16 cellular contexts compared by ENCODE assay signal in the genomic region with DNA sequence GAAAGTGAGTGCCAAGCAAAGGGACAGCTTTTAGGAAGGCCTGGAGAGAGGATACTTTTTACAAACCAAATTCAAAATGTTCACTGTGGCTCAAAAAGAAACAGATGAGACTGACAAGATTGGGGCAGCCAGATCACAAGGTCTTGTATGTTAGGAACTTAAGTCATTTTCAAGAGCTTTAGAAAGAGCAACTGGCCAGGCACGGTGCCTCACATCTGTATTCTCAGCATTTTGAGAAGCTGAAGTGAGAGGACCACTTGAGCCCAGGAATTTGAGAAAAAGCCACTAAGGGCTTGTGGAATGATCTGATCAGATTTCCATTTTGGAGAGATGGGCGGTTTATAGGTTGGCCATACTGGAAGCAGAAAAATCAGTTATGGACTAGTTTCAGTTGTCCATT. TPM values are rescaled to one million over a fixed set of nuclear protein-coding genes. Genes with fewer than 3 reads are reported as not detected.
DNase-seq lines count a peak whose midpoint lies in the region; ATAC-seq, FAIRE-seq and TF ChIP-seq lines count a peak whose summit lies in the region.
"Had no signal": no experiment of that assay in that cellular context is flagged by ENCODE, and none has a peak within 500 bp of the region (broad histone marks: within the 10 kb centered on the region; RNA-seq: fewer than 3 reads in every experiment).

No MANE protein-coding gene starts in this region.

- ATAC-seq in HCT116 (no peak), body of pancreas (no peak), HepG2 (peak; percentile 15; the same call in 1 of the 3 replicates)

- TF ChIP-seq POLR2A in HCT116 (IDR thresholded peaks at IDR 0.05; ENCODE audit: borderline replicate concordance, extremely low read depth, insufficient read depth, insufficient read length) (no peak), body of pancreas (IDR thresholded peaks at IDR 0.05) (no peak), HepG2 (IDR thresholded peaks at IDR 0.05; ENCODE audit: insufficient read depth in 1 of 2, low read depth in 2 of 2, low read length in 2 of 2) (no peak)

- H3K27ac ChIP-seq in HCT116 (ENCODE audit: low read depth, low read length), result no peak overlapping the region
- H3K27ac ChIP-seq in body of pancreas, result peak overlapping the region; percentile 42 to 63 (median 54)
- H3K27ac ChIP-seq in HepG2 (ENCODE audit: extremely low read length, insufficient read depth, low read length), result peak overlapping the region; percentile 11
- H3K27ac ChIP-seq: ascending aorta, RWPE1 had no signal

- H3K9me2 ChIP-seq in HCT116 (ENCODE audit: insufficient read depth), result no peaks in the 10 kb centered on the region

- POLR2A ChIA-PET in HCT116 (lab: Charles Lee), result interaction anchor here (1.0 kb wide), 1 partner anchor 17 kb away, joined by 5 read pairs; a partner anchor contains a TSS
- POLR2A ChIA-PET in HepG2 (lab: Yijun Ruan, JAX), result no interaction called here

- no peaks in the 10 kb centered on the region for H3K27me3 ChIP-seq in HCT116 (ENCODE audit: insufficient read depth, low read length)
- no peaks in the 10 kb centered on the region for H3K27me3 ChIP-seq in body of pancreas
- no peaks in the 10 kb centered on the region for H3K27me3 ChIP-seq in HepG2 (ENCODE audit: control insufficient read depth in 1 of 2, insufficient read depth in 2 of 2, low read length in 2 of 2)
- H3K27me3 ChIP-seq: ascending aorta had no signal

- no peaks in the 10 kb centered on the region for H3K9me3 ChIP-seq in HCT116 (ENCODE audit: control insufficient read depth in 1 of 2, insufficient read depth in 1 of 2, low read depth in 1 of 2, low read length in 2 of 2)
- H3K9me3 ChIP-seq in body of pancreas, result no peaks in the 10 kb centered on the region
- H3K9me3 ChIP-seq in HepG2 (ENCODE audit: low read length), result no peaks in the 10 kb centered on the region
- H3K9me3 ChIP-seq: ascending aorta had no signal

- TF ChIP-seq RAD21 in HCT116 (IDR thresholded peaks at IDR 0.05; ENCODE audit: low read depth) (no peak), HepG2 (CRISPR knock-in tag; IDR thresholded peaks at IDR 0.05) (no peak)

- H4K20me1 ChIP-seq in HCT116 (ENCODE audit: insufficient read depth), result peaks cover 18% of the 10 kb centered on the region
- H4K20me1 ChIP-seq in HepG2 (ENCODE audit: insufficient read depth, low read length), result peaks cover 38% of the 10 kb centered on the region; the same call in 1 of the 2 replicates

- no peaks in the 10 kb centered on the region for H3K9me3 Mint-ChIP-seq in progenitor cell of endocrine pancreas (ENCODE audit: low read depth)
- H3K9me3 Mint-ChIP-seq: activated naive CD4-positive, alpha-beta T cell treated with anti-CD3 and anti-CD28 coated beads, Interleukin-2, amount 10 ng/mL, durations not matched to agents 7 days and 5 days had no signal

- peaks cover 5% of the 10 kb centered on the region for H3K36me3 Mint-ChIP-seq in progenitor cell of endocrine pancreas (ENCODE audit: insufficient read depth)

- H2AFZ ChIP-seq in HCT116 (ENCODE audit: low read depth, low read length, poor library complexity, severe bottlenecking) (no peak overlapping the region), HepG2 (ENCODE audit: low read length) (no peak overlapping the region)

- TF ChIP-seq EP300 in HepG2 (IDR thresholded peaks at IDR 0.05; ENCODE audit: low read depth in 2 of 2, low read length in 2 of 2) (no peak), HepG2 (CRISPR knock-in tag; IDR thresholded peaks at IDR 0.05; ENCODE audit: borderline replicate concordance) (no peak)

- RAD21 ChIA-PET in HCT116 (lab: Charles Lee; ENCODE audit: low non-redundant PET in 1 of 2, low total read pairs in 2 of 2, uncharacterized antibody in 2 of 2, unreplicated experiment in 2 of 2), result no interaction called here

- DNase-seq in HCT116 (ENCODE audit: low read depth, low spot score), result no peak
- no peak for DNase-seq in body of pancreas
- no peak for DNase-seq in HepG2 (ENCODE audit: low spot score)
- no peak for DNase-seq in progenitor cell of endocrine pancreas (ENCODE audit: low spot score, unreplicated experiment)
- DNase-seq in NCI-H2227 (lab: John Stamatoyannopoulos, UW; ENCODE audit: unreplicated experiment), result no peak
- no peak for DNase-seq in HTR-8/SVneo (ENCODE audit: insufficient read length, low spot score)
- no peak for DNase-seq in NCI-H748 treated with DMSO at 0.1 percent for 48 hours (lab: John Stamatoyannopoulos, UW)
- DNase-seq: activated CD4-positive, alpha-beta T cell treated with anti-CD3 and anti-CD28 coated beads for 48 hours; activated naive CD4-positive, alpha-beta T cell treated with anti-CD3 and anti-CD28 coated beads, Interleukin-2, amount 10 ng/mL, durations not matched to agents 7 days and 5 days; NCI-H146; NCI-H226; stimulated activated CD4-positive, alpha-beta T cell treated with anti-CD3 and anti-CD28 coated beads, Interleukin-4, amount 100 ng/mL, for 24 hours had no signal

- TF ChIP-seq CTCF in HCT116 (IDR thresholded peaks at IDR 0.05 in 2 of 3, conservative IDR thresholded peaks at IDR 0.05 in 1 of 3; ENCODE audit: borderline replicate concordance in 1 of 3, insufficient read depth in 1 of 3, low read depth in 2 of 3, low read length in 2 of 3) (no peak), body of pancreas (IDR thresholded peaks at IDR 0.05) (no peak), HepG2 (CRISPR knock-in tag; IDR thresholded peaks at IDR 0.05) (no peak), progenitor cell of endocrine pancreas (IDR thresholded peaks at IDR 0.05; ENCODE audit: unreplicated experiment) (no peak)

- no peak overlapping the region for H3K4me3 Mint-ChIP-seq in progenitor cell of endocrine pancreas (ENCODE audit: low read depth)
- H3K4me3 Mint-ChIP-seq: activated naive CD4-positive, alpha-beta T cell treated with anti-CD3 and anti-CD28 coated beads, Interleukin-2, amount 10 ng/mL, durations not matched to agents 7 days and 5 days had no signal

- CTCF ChIA-PET in HCT116 (lab: Charles Lee), result no interaction called here
- CTCF ChIA-PET in HepG2 (lab: Yijun Ruan, JAX; ENCODE audit: low intra/inter-chr PET ratio, low total read pairs), result no interaction called here

- H3K36me3 ChIP-seq in HCT116 (ENCODE audit: control insufficient read depth in 1 of 2, insufficient read depth in 2 of 2, low read length in 2 of 2) (no peaks in the 10 kb centered on the region), body of pancreas (replicated peaks in 1 of 2; ENCODE audit: insufficient read depth in 1 of 2, low read depth in 2 of 2) (no peaks in the 10 kb centered on the region), HepG2 (replicated peaks in 1 of 2; ENCODE audit: control insufficient read depth in 1 of 2, insufficient read depth in 2 of 2, low read length in 2 of 2) (peaks cover 2 to 4% of the 10 kb centered on the region in 2 experiments; a peak in 4 of 5 replicates)
- H3K36me3 ChIP-seq: ascending aorta had no signal

- WGBS in body of pancreas, 2 donors, result 74 to 80% methylated on average over 2 of the region's 2 CpGs
- 84% methylated on average over 2 of the region's 2 CpGs for WGBS in HepG2 (ENCODE audit: low lambda C conversion rate)

- BruUV-seq in HCT116 (replicated peaks; lab: Mats Ljungman, UMichigan), result TSS peak; percentile 15
- BruUV-seq in HepG2 (replicated peaks; lab: Mats Ljungman, UMichigan), result TSS peak; percentile 20

- intact Hi-C loops in HCT116 (cut with micrococcal nuclease) (no loop called here), body of pancreas (cut with DNase I) (no loop called here), HepG2 (cut with micrococcal nuclease; ENCODE audit: unreplicated experiment) (no loop called here)

- H3K27ac Mint-ChIP-seq in progenitor cell of endocrine pancreas, result peak overlapping the region; percentile 73
- H3K27ac Mint-ChIP-seq: activated naive CD4-positive, alpha-beta T cell treated with anti-CD3 and anti-CD28 coated beads, Interleukin-2, amount 10 ng/mL, durations not matched to agents 7 days and 5 days had no signal

- peaks cover 18% of the 10 kb centered on the region for H3K4me1 Mint-ChIP-seq in progenitor cell of endocrine pancreas (ENCODE audit: low read depth)
- H3K4me1 Mint-ChIP-seq: activated naive CD4-positive, alpha-beta T cell treated with anti-CD3 and anti-CD28 coated beads, Interleukin-2, amount 10 ng/mL, durations not matched to agents 7 days and 5 days had no signal

- H3K4me1 ChIP-seq in HCT116 (ENCODE audit: control insufficient read depth in 1 of 2, insufficient read depth in 2 of 2, low read length in 2 of 2), result no peaks in the 10 kb centered on the region
- peaks cover 80% of the 10 kb centered on the region for H3K4me1 ChIP-seq in body of pancreas
- H3K4me1 ChIP-seq in HepG2 (ENCODE audit: insufficient read depth, low read length), result peaks cover 70% of the 10 kb centered on the region

- FAIRE-seq in HepG2 (lab: Jason Lieb, UNC) (no peak), HTR-8/SVneo (lab: Jason Lieb, UNC) (no peak)
- FAIRE-seq: frontal cortex, small intestine had no signal

- H3K79me2 ChIP-seq in HCT116 (ENCODE audit: insufficient read depth, low read length) (peaks cover 94% of the 10 kb centered on the region), HepG2 (ENCODE audit: insufficient read depth, low read length) (peaks cover 85% of the 10 kb centered on the region)

- in situ Hi-C loops in HepG2 (cut with HindIII; ENCODE audit: extremely low pct_ligation_motif_present, low pct_unique_long_range_greater_than_20kb), result no loop called here

- no peaks in the 10 kb centered on the region for H3K27me3 Mint-ChIP-seq in progenitor cell of endocrine pancreas
- H3K27me3 Mint-ChIP-seq: activated naive CD4-positive, alpha-beta T cell treated with anti-CD3 and anti-CD28 coated beads, Interleukin-2, amount 10 ng/mL, durations not matched to agents 7 days and 5 days had no signal

- H3K9ac ChIP-seq in HCT116 (ENCODE audit: low read length) (no peak overlapping the region), HepG2 (ENCODE audit: insufficient read depth, low read depth, low read length) (no peak overlapping the region)

- H3K4me2 ChIP-seq in HCT116 (ENCODE audit: low read length) (no peak overlapping the region), HepG2 (ENCODE audit: low read depth, low read length) (peak overlapping the region; percentile 40)

- H3K4me3 ChIP-seq in HCT116 (replicated peaks in 1 of 2; ENCODE audit: low read depth in 1 of 2, low read length in 2 of 2), result no peak overlapping the region
- H3K4me3 ChIP-seq in body of pancreas, result no peak overlapping the region
- H3K4me3 ChIP-seq in HepG2 (replicated peaks in 1 of 3; ENCODE audit: insufficient read depth in 1 of 3, low read depth in 2 of 3, low read length in 3 of 3), result no peak overlapping the region
- H3K4me3 ChIP-seq: ascending aorta had no signal

RNA-seq across cellular contexts. Expression of a gene that starts 17.2 kb away (rescaled TPM):
- total RNA-seq in HCT116 (2021; ENCODE audit: unreplicated experiment), result 77.6 TPM
- 44.2 and 45.8 TPM in 2 replicates for polyA plus RNA-seq in HCT116 (2012)
- total RNA-seq in body of pancreas, result 10 to 100 TPM; 49.8 to 76.8 TPM
- total RNA-seq in HepG2 (2016; rRNA removed; fragmentation: Illumina TruSeq; extraction: Trizol), result 78.6 and 84.0 TPM in 2 replicates
- total RNA-seq in HepG2 (2016; cell fraction: cytosol; rRNA removed; fragmentation: Illumina TruSeq; extraction: Trizol; ENCODE audit: low read depth), result 25.2 and 27.3 TPM in 2 replicates
- 75.2 and 83.1 TPM in 2 replicates for total RNA-seq in HepG2 (2016; cell fraction: insoluble cytoplasmic fraction; rRNA removed; fragmentation: Illumina TruSeq; extraction: Trizol)
- 23.1 and 27.9 TPM in 2 replicates for total RNA-seq in HepG2 (2016; cell fraction: membrane; rRNA removed; fragmentation: Illumina TruSeq; extraction: Trizol)
- 89.8 and 99.0 TPM in 2 replicates for total RNA-seq in HepG2 (2016; cell fraction: nucleus; rRNA removed; fragmentation: Illumina TruSeq; extraction: Trizol)
- 43.2 and 44.9 TPM in 2 replicates for polyA plus RNA-seq in HepG2 (2011; rRNA removed)
- polyA plus RNA-seq in HepG2 (2011; cell fraction: cytosol; rRNA removed), result 18.3 and 25.5 TPM in 2 replicates
- 67.1 and 78.9 TPM in 2 replicates for polyA plus RNA-seq in HepG2 (2011; cell fraction: nucleus; rRNA removed)
- polyA plus RNA-seq in HepG2 (2012), result 63.1 and 79.2 TPM in 2 replicates
- polyA plus RNA-seq in HepG2 (2016; cell fraction: cytosol; fragmentation: Illumina TruSeq; extraction: Trizol; ENCODE audit: low read depth), result 1.3 and 1.9 TPM in 2 replicates
- 42.2 and 44.9 TPM in 2 replicates for polyA plus RNA-seq in HepG2 (2016; cell fraction: insoluble cytoplasmic fraction; fragmentation: Illumina TruSeq; extraction: Trizol; ENCODE audit: low read depth)
- polyA plus RNA-seq in HepG2 (2016; cell fraction: membrane; fragmentation: Illumina TruSeq; extraction: Trizol; ENCODE audit: low read depth), result 4.0 and 4.4 TPM in 2 replicates
- 95.1 and 98.4 TPM in 2 replicates for polyA plus RNA-seq in HepG2 (2016; cell fraction: nucleus; fragmentation: Illumina TruSeq; extraction: Trizol; ENCODE audit: insufficient read depth, low read depth)
- 77.5 and 113 TPM in 2 replicates for polyA minus RNA-seq in HepG2 (2011; rRNA and poly(A)+ RNA removed; ENCODE audit: low replicate concordance)
- polyA minus RNA-seq in HepG2 (2011; cell fraction: cytosol; rRNA and poly(A)+ RNA removed), result 61.9 and 76.0 TPM in 2 replicates
- 204 and 233 TPM in 2 replicates for polyA minus RNA-seq in HepG2 (2011; cell fraction: nucleus; rRNA and poly(A)+ RNA removed)
- 55.4 and 59.8 TPM in 2 replicates for total RNA-seq in progenitor cell of endocrine pancreas

RNA-seq across cellular contexts. Expression of a gene that starts 49.9 kb away (rescaled TPM):
- 510 TPM for total RNA-seq in HCT116 (2021; ENCODE audit: unreplicated experiment)
- 350 and 483 TPM in 2 replicates for polyA plus RNA-seq in HCT116 (2012)
- total RNA-seq in body of pancreas, result 10 to 100 TPM; 17.5 to 27.2 TPM
- 516 and 689 TPM in 2 replicates for total RNA-seq in HepG2 (2016; rRNA removed; fragmentation: Illumina TruSeq; extraction: Trizol)
- total RNA-seq in HepG2 (2016; cell fraction: cytosol; rRNA removed; fragmentation: Illumina TruSeq; extraction: Trizol; ENCODE audit: low read depth), result 170 and 196 TPM in 2 replicates
- total RNA-seq in HepG2 (2016; cell fraction: insoluble cytoplasmic fraction; rRNA removed; fragmentation: Illumina TruSeq; extraction: Trizol), result 532 and 791 TPM in 2 replicates
- 214 and 233 TPM in 2 replicates for total RNA-seq in HepG2 (2016; cell fraction: membrane; rRNA removed; fragmentation: Illumina TruSeq; extraction: Trizol)
- total RNA-seq in HepG2 (2016; cell fraction: nucleus; rRNA removed; fragmentation: Illumina TruSeq; extraction: Trizol), result 167 and 182 TPM in 2 replicates
- 195 and 295 TPM in 2 replicates for polyA plus RNA-seq in HepG2 (2011; rRNA removed)
- 252 and 270 TPM in 2 replicates for polyA plus RNA-seq in HepG2 (2011; cell fraction: cytosol; rRNA removed)
- polyA plus RNA-seq in HepG2 (2011; cell fraction: nucleus; rRNA removed), result 48.6 and 52.8 TPM in 2 replicates
- polyA plus RNA-seq in HepG2 (2012), result 169 and 175 TPM in 2 replicates
- polyA plus RNA-seq in HepG2 (2016; cell fraction: cytosol; fragmentation: Illumina TruSeq; extraction: Trizol; ENCODE audit: low read depth), result 162 and 186 TPM in 2 replicates
- 628 and 715 TPM in 2 replicates for polyA plus RNA-seq in HepG2 (2016; cell fraction: insoluble cytoplasmic fraction; fragmentation: Illumina TruSeq; extraction: Trizol; ENCODE audit: low read depth)
- 161 and 191 TPM in 2 replicates for polyA plus RNA-seq in HepG2 (2016; cell fraction: membrane; fragmentation: Illumina TruSeq; extraction: Trizol; ENCODE audit: low read depth)
- polyA plus RNA-seq in HepG2 (2016; cell fraction: nucleus; fragmentation: Illumina TruSeq; extraction: Trizol; ENCODE audit: insufficient read depth, low read depth), result 247 and 257 TPM in 2 replicates
- polyA minus RNA-seq in HepG2 (2011; rRNA and poly(A)+ RNA removed; ENCODE audit: low replicate concordance), result 45.8 and 143 TPM in 2 replicates
- 27.9 and 30.1 TPM in 2 replicates for polyA minus RNA-seq in HepG2 (2011; cell fraction: cytosol; rRNA and poly(A)+ RNA removed)
- polyA minus RNA-seq in HepG2 (2011; cell fraction: nucleus; rRNA and poly(A)+ RNA removed), result 38.6 and 43.3 TPM in 2 replicates
- 96.5 and 106 TPM in 2 replicates for total RNA-seq in progenitor cell of endocrine pancreas
